9 cellular contexts compared by ENCODE assay signal in the genomic region with DNA sequence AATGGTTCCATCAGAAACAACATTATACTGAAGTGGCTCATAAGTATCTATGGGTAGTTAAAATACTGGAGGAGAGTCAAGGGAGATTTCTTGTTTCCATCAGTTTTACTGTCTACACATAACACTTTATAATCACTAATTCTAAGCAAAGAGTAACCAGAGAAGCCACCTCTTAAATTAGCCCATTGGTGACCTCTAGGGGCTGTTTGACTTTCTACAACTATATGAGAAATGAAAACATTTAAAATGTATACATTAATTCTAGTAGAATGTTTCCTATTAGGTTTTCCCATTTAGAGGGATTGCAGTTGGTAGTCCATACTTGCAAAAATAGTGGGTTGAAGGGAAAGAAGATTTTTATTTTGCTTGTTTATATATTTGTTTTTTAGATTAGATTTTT.
DNase-seq lines count a peak whose midpoint lies in the region; ATAC-seq and FAIRE-seq lines count a peak whose summit lies in the region.
"Had no signal": no experiment of that assay in that cellular context is flagged by ENCODE, and none has a peak within 500 bp of the region (broad histone marks: within the 10 kb centered on the region; RNA-seq: fewer than 3 reads in every experiment).

No MANE protein-coding gene starts in this region.

- no peak overlapping the region for H3K27ac ChIP-seq in effector memory CD4-positive, alpha-beta T cell (ENCODE audit: insufficient read depth, low read length, poor library complexity, severe bottlenecking)
- H3K27ac ChIP-seq: SJCRH30 had no signal

- peak; percentile 48 for FAIRE-seq in GM18507 (lab: Jason Lieb, UNC)

- no peaks in the 10 kb centered on the region for H3K36me3 ChIP-seq in effector memory CD4-positive, alpha-beta T cell (ENCODE audit: control insufficient read depth, insufficient read depth, low read length)
- H3K36me3 ChIP-seq: SJCRH30 had no signal

- H3K27me3 Mint-ChIP-seq in stimulated activated memory B cell treated with anti-CD40 and anti-IgM and Interleukin-4, amounts not matched to agents 10 μg/mL and 1 μg/mL and 100 μg/mL, for 72 hours = no peaks in the 10 kb centered on the region

- H3K36me3 Mint-ChIP-seq in stimulated activated memory B cell treated with anti-CD40 and anti-IgM and Interleukin-4, amounts not matched to agents 10 μg/mL and 1 μg/mL and 100 μg/mL, for 72 hours = no peaks in the 10 kb centered on the region

- H3K9me3 Mint-ChIP-seq in stimulated activated memory B cell treated with anti-CD40 and anti-IgM and Interleukin-4, amounts not matched to agents 10 μg/mL and 1 μg/mL and 100 μg/mL, for 72 hours = no peaks in the 10 kb centered on the region

- no peak for DNase-seq in GM18507 (ENCODE audit: extremely low spot score, insufficient read length, low read depth)
- DNase-seq in RKO (ENCODE audit: low spot score) = peak; percentile 63
- DNase-seq in iPS-NIHi7 (ENCODE audit: extremely low spot score) = peak; percentile 27
- DNase-seq in effector memory CD4-positive, alpha-beta T cell = no peak
- DNase-seq in GM19238 (ENCODE audit: insufficient read length, low spot score) = no peak

- H3K4me1 Mint-ChIP-seq in stimulated activated memory B cell treated with anti-CD40 and anti-IgM and Interleukin-4, amounts not matched to agents 10 μg/mL and 1 μg/mL and 100 μg/mL, for 72 hours = no peaks in the 10 kb centered on the region

- no peaks in the 10 kb centered on the region for H3K9me3 ChIP-seq in effector memory CD4-positive, alpha-beta T cell (ENCODE audit: control insufficient read depth, low read length)
- H3K9me3 ChIP-seq: SJCRH30 had no signal

- no peaks in the 10 kb centered on the region for H3K4me1 ChIP-seq in effector memory CD4-positive, alpha-beta T cell (ENCODE audit: control insufficient read depth, insufficient read depth, low read length, poor library complexity, severe bottlenecking)
- H3K4me1 ChIP-seq: SJCRH30 had no signal

- no peak overlapping the region for H3K4me3 ChIP-seq in effector memory CD4-positive, alpha-beta T cell (ENCODE audit: insufficient read depth, low read depth, low read length, poor library complexity, severe bottlenecking)
- H3K4me3 ChIP-seq: SJCRH30 had no signal

- H3K27me3 ChIP-seq in effector memory CD4-positive, alpha-beta T cell (replicated peaks; ENCODE audit: control insufficient read depth, insufficient read depth, low read length, poor library complexity, severe bottlenecking) = no peaks in the 10 kb centered on the region
- H3K27me3 ChIP-seq: SJCRH30 had no signal

- H3K4me3 Mint-ChIP-seq in stimulated activated memory B cell treated with anti-CD40 and anti-IgM and Interleukin-4, amounts not matched to agents 10 μg/mL and 1 μg/mL and 100 μg/mL, for 72 hours = no peak overlapping the region

- ATAC-seq in HG03135 (IDR thresholded peaks at IDR 0.05; ENCODE audit: unreplicated experiment) (peak; percentile 66), HG02852 (IDR thresholded peaks at IDR 0.05; ENCODE audit: unreplicated experiment) (no peak)
- no peak for ATAC-seq in stimulated activated memory B cell treated with anti-CD40 and anti-IgM and Interleukin-4, amounts not matched to agents 10 μg/mL and 1 μg/mL and 100 μg/mL, for 72 hours

- H3K27ac Mint-ChIP-seq in stimulated activated memory B cell treated with anti-CD40 and anti-IgM and Interleukin-4, amounts not matched to agents 10 μg/mL and 1 μg/mL and 100 μg/mL, for 72 hours = no peak overlapping the region

Comparison
In these comparisons a context has a peak if more than half of its experiments do, and no peak if none do; other contexts are left out.
1. DNase-seq: peak in RKO (single experiment) and iPS-NIHi7 (single experiment); none in GM18507 (single experiment), effector memory CD4-positive, alpha-beta T cell (0 of 3) and GM19238 (single experiment).